Comparison of ENCODE assay signal across 8 cellular contexts in genomic region chr12:107992870-107993451, GRCh38.
DNase-seq lines count a peak whose midpoint lies in the region; ATAC-seq and TF ChIP-seq lines count a peak whose summit lies in the region.

No MANE protein-coding gene starts in this region.

- H3K27ac ChIP-seq in adrenal gland (no peak overlapping the region), liver (ENCODE audit: low read depth in 1 of 2, low read length in 2 of 2) (no peak overlapping the region)

- H3K4me3 ChIP-seq in adrenal gland: no peak overlapping the region
- no peak overlapping the region for H3K4me3 ChIP-seq in liver (ENCODE audit: low read depth in 1 of 3, low read length in 3 of 3)

- no peak overlapping the region for H3K4me3 Mint-ChIP-seq in CD14-positive monocyte

- peaks cover 5% of the 10 kb centered on the region for H3K27me3 ChIP-seq in adrenal gland
- no peaks in the 10 kb centered on the region for H3K27me3 ChIP-seq in liver (ENCODE audit: control insufficient read depth in 4 of 4, insufficient read depth in 4 of 4, low read length in 3 of 4)

- H3K4me1 Mint-ChIP-seq in CD14-positive monocyte: no peaks in the 10 kb centered on the region

- H3K4me1 ChIP-seq in adrenal gland (replicated peaks in 1 of 2) (no peaks in the 10 kb centered on the region), liver (ENCODE audit: control insufficient read depth in 4 of 4, insufficient read depth in 4 of 4, low read length in 3 of 4) (no peaks in the 10 kb centered on the region)

- H3K27ac Mint-ChIP-seq in CD14-positive monocyte: no peak overlapping the region

- H3K27me3 Mint-ChIP-seq in CD14-positive monocyte (ENCODE audit: low read depth in 3 of 3): peaks cover 11 to 23% (median 18%) of the 10 kb centered on the region in 3 donors

- H3K36me3 Mint-ChIP-seq in CD14-positive monocyte: no peaks in the 10 kb centered on the region

- no peak for TF ChIP-seq POLR2A in adrenal gland (IDR thresholded peaks at IDR 0.05)

- H3K9ac ChIP-seq in liver (ENCODE audit: low read depth in 1 of 2, low read length in 2 of 2): no peak overlapping the region

- peak; percentile 56 to 76 for TF ChIP-seq RAD21 in liver (IDR thresholded peaks at IDR 0.05)

- H3K36me3 ChIP-seq in adrenal gland (replicated peaks in 1 of 2): no peaks in the 10 kb centered on the region
- no peaks in the 10 kb centered on the region for H3K36me3 ChIP-seq in liver (ENCODE audit: control insufficient read depth in 4 of 4, insufficient read depth in 3 of 4, low read depth in 1 of 4, low read length in 3 of 4)

- no peak for DNase-seq in CD14-positive monocyte (ENCODE audit: low spot score)
- peak; percentile 45 for DNase-seq in NCI-H2107 (lab: John Stamatoyannopoulos, UW)
- peak; percentile 13 to 53 (median 26) for DNase-seq in adrenal gland
- DNase-seq in Ammon's horn (ENCODE audit: low spot score): no peak
- no peak for DNase-seq in effector CD8-positive, alpha-beta T cell (lab: John Stamatoyannopoulos, UW)

- intact Hi-C loops in CD14-positive monocyte (cut with micrococcal nuclease): loop anchor here (10.0 kb wide), 1 partner anchor 502 kb away; no protein-coding TSS in a partner anchor
- intact Hi-C loops in adrenal gland (cut with DNase I): loop anchor here in 1 of 2 donors (10.0 kb wide), 1 partner anchor 202 kb away; no protein-coding TSS in a partner anchor

- ATAC-seq in GM21423 (IDR thresholded peaks at IDR 0.05; ENCODE audit: unreplicated experiment) (peak; percentile 62), HG03045 (IDR thresholded peaks at IDR 0.05; ENCODE audit: unreplicated experiment) (no peak)

- WGBS in adrenal gland, 4 donors: 40 to 55% (median 43%) methylated on average over 3 to 4 of the region's 4 CpGs
- WGBS in liver: 43% methylated on average over 4 of the region's 4 CpGs

- no peaks in the 10 kb centered on the region for H3K9me3 ChIP-seq in adrenal gland (replicated peaks in 1 of 3)
- no peaks in the 10 kb centered on the region for H3K9me3 ChIP-seq in liver (ENCODE audit: control insufficient read depth in 4 of 4, low read length in 3 of 4)

- H3K9me3 Mint-ChIP-seq in CD14-positive monocyte: no peaks in the 10 kb centered on the region

- TF ChIP-seq CTCF in CD14-positive monocyte (IDR thresholded peaks at IDR 0.05) (peak; percentile 70), adrenal gland (IDR thresholded peaks at IDR 0.05) (peak; percentile 30 to 58 (median 45)), liver (IDR thresholded peaks at IDR 0.05; ENCODE audit: low read depth, low read length, missing input control) (peak; percentile 46)

TF ChIP-seq in liver, 16 proteins besides CTCF, POLR2A, EP300 and RAD21:
- TF ChIP-seq YY1 (IDR thresholded peaks at IDR 0.05) (no peak), FOXA2 (IDR thresholded peaks at IDR 0.05) (no peak), EGR1 (IDR thresholded peaks at IDR 0.05; ENCODE audit: low read depth in 2 of 2) (no peak)
- TF ChIP-seq, protein P1, sequence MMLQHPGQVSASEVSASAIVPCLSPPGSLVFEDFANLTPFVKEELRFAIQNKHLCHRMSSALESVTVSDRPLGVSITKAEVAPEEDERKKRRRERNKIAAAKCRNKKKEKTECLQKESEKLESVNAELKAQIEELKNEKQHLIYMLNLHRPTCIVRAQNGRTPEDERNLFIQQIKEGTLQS (IDR thresholded peaks at IDR 0.05): no peak

Comparison
In these comparisons a context has a peak if more than half of its experiments do, and no peak if none do; other contexts are left out.
1. DNase-seq: peak in NCI-H2107 (single experiment) and adrenal gland (7 of 7); none in CD14-positive monocyte (single experiment), Ammon's horn (single experiment) and effector CD8-positive, alpha-beta T cell (single experiment).
2. Peak in every context shown above with its lines, with median percentiles within 50 percentile points of each other: CTCF ChIP-seq.